ENCODE assay signal across 9 cellular contexts in the genomic region with DNA sequence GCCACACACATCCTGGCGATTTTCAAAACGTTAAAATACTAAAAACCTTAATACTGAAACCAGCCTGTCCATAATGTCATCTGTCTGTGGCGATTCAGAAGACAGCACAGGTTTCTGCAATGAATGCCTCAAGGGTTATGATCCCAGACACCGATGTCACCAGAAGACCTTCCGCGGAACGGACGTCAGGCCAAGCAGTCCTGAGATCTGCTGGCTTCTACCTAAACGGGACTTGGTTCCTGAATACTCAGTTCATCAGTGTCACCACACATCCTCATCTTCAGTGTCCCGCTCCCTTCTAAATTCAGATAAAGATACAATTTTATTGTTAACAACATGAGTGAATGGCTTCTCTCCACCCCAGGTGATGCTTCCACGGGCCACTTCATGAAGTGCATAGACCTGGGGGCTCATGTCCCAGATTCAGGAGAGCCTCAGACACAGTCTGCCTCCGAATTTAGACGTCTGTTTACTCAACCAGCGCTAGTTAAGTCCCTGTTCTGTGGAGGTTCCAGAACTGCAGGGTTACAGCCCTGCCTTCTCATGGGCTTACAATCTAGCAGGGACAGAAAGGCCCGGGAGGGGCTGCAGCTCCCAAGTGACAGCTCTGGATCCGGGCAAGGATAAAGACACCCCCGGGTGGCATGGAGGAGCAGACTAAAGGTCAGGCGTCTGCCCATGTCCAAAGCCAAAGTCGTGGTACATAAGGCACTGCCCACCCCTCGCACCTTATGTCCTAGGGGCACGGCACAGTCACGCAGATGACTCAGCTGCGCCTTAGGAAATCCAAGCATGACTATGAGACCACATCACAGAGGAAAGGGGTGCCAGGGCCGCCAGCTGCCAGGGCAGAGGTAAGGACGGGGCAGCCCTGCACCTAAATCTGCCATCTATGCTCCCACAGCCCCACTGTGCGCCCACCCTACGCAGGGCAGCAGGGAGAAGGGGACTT.
A peak's percentile ranks its signal among the peaks of the same experiment; 100 is the strongest.
DNase-seq lines count a peak whose midpoint lies in the region; ATAC-seq and TF ChIP-seq lines count a peak whose summit lies in the region.
"Had no signal": no experiment of that assay in that cellular context is flagged by ENCODE, and none has a peak within 500 bp of the region (broad histone marks: within the 10 kb centered on the region; RNA-seq: fewer than 3 reads in every experiment).

No MANE protein-coding gene starts in this region.

- H2AFZ ChIP-seq in SK-N-SH (ENCODE audit: low read depth) (no peak overlapping the region), fibroblast of lung (ENCODE audit: low read length) (no peak overlapping the region)

- H3K4me2 ChIP-seq in SK-N-SH (peak overlapping the region; percentile 81), fibroblast of lung (ENCODE audit: extremely low read depth, insufficient read depth, low read length) (peak overlapping the region; percentile 76)

- ATAC-seq in CD8-positive, alpha-beta T cell: no peak
- no peak for ATAC-seq in GM21447 (IDR thresholded peaks at IDR 0.05; ENCODE audit: unreplicated experiment)

- no peaks in the 10 kb centered on the region for H3K27me3 ChIP-seq in CD8-positive, alpha-beta T cell (ENCODE audit: insufficient read depth, low read length)
- H3K27me3 ChIP-seq in SK-N-SH (ENCODE audit: insufficient read depth): no peaks in the 10 kb centered on the region
- no peaks in the 10 kb centered on the region for H3K27me3 ChIP-seq in fibroblast of lung (ENCODE audit: control insufficient read depth, insufficient read depth, low read length)

- POLR2A ChIA-PET in CD8-positive, alpha-beta T cell (lab: Charles Lee): no interaction called here
- POLR2A ChIA-PET in SK-N-SH (lab: Yijun Ruan, JAX): no interaction called here

- no peaks in the 10 kb centered on the region for H3K9me3 Mint-ChIP-seq in CD8-positive, alpha-beta T cell
- H3K9me3 Mint-ChIP-seq in progenitor cell of endocrine pancreas (ENCODE audit: low read depth): no peaks in the 10 kb centered on the region
- H3K9me3 Mint-ChIP-seq: activated CD4-positive, alpha-beta memory T cell treated with anti-CD3 and anti-CD28 coated beads for 36 hours had no signal

- no peak for DNase-seq in CD8-positive, alpha-beta T cell
- DNase-seq in SK-N-SH (no peak), fibroblast of lung (ENCODE audit: low read depth in 2 of 2) (peak; percentile 81 to 90), progenitor cell of endocrine pancreas (ENCODE audit: low spot score, unreplicated experiment) (no peak), NCI-H146 treated with DMSO at 0.1 percent for 48 hours (lab: John Stamatoyannopoulos, UW; ENCODE audit: unreplicated experiment) (no peak)
- no peak for DNase-seq in activated CD4-positive, CD25-positive, alpha-beta regulatory T cell (lab: John Stamatoyannopoulos, UW)
- no peak for DNase-seq in activated CD4-positive, alpha-beta T cell treated with anti-CD3 and anti-CD28 coated beads, Interleukin-2, amount 50 U/mL, for 48 hours
- DNase-seq: activated CD4-positive, alpha-beta memory T cell treated with anti-CD3 and anti-CD28 coated beads for 36 hours had no signal

- H4K20me1 ChIP-seq in SK-N-SH (ENCODE audit: insufficient read depth): peaks cover 30% of the 10 kb centered on the region
- no peaks in the 10 kb centered on the region for H4K20me1 ChIP-seq in fibroblast of lung (ENCODE audit: control insufficient read depth, extremely low read depth, insufficient read depth, low read length)

- H3K4me3 ChIP-seq in CD8-positive, alpha-beta T cell (ENCODE audit: low read depth, low read length): no peak overlapping the region
- H3K4me3 ChIP-seq in SK-N-SH (ENCODE audit: low read depth in 2 of 2, low read length in 1 of 2): peak overlapping the region; percentile 20 to 59; a peak in 3 of 4 replicates
- H3K4me3 ChIP-seq in fibroblast of lung (replicated peaks in 1 of 4; ENCODE audit: control extremely low read depth in 1 of 4, insufficient read depth in 1 of 4, low read depth in 3 of 4, low read length in 4 of 4): peak overlapping the region in 2 of 4 experiments; percentile 6 to 52

- no peak overlapping the region for H3K4me3 Mint-ChIP-seq in CD8-positive, alpha-beta T cell
- no peak overlapping the region for H3K4me3 Mint-ChIP-seq in progenitor cell of endocrine pancreas (ENCODE audit: low read depth)
- H3K4me3 Mint-ChIP-seq: activated CD4-positive, alpha-beta memory T cell treated with anti-CD3 and anti-CD28 coated beads for 36 hours had no signal

- CTCF ChIA-PET in CD8-positive, alpha-beta T cell (lab: Charles Lee): no interaction called here
- CTCF ChIA-PET in SK-N-SH (lab: Yijun Ruan, JAX): no interaction called here

- H3F3A ChIP-seq in SK-N-SH (replicated peaks; ENCODE audit: insufficient read depth): peaks cover 33% of the 10 kb centered on the region

- peaks cover 63% of the 10 kb centered on the region for H3K36me3 Mint-ChIP-seq in CD8-positive, alpha-beta T cell
- peaks cover 16% of the 10 kb centered on the region for H3K36me3 Mint-ChIP-seq in progenitor cell of endocrine pancreas (ENCODE audit: insufficient read depth)

- no peaks in the 10 kb centered on the region for H3K27me3 Mint-ChIP-seq in CD8-positive, alpha-beta T cell (ENCODE audit: low read depth)
- no peaks in the 10 kb centered on the region for H3K27me3 Mint-ChIP-seq in progenitor cell of endocrine pancreas
- H3K27me3 Mint-ChIP-seq: activated CD4-positive, alpha-beta memory T cell treated with anti-CD3 and anti-CD28 coated beads for 36 hours had no signal

- H3K79me2 ChIP-seq in SK-N-SH (ENCODE audit: insufficient read depth) (peaks cover 90% of the 10 kb centered on the region), fibroblast of lung (ENCODE audit: control insufficient read depth, insufficient read depth, low read length) (peaks cover 60% of the 10 kb centered on the region)

- TF ChIP-seq RAD21 in SK-N-SH (IDR thresholded peaks at IDR 0.05; ENCODE audit: low read length): no peak

- H3K27ac ChIP-seq in CD8-positive, alpha-beta T cell (ENCODE audit: low read depth, low read length): no peak overlapping the region
- H3K27ac ChIP-seq in SK-N-SH (ENCODE audit: low read depth in 2 of 2, low read length in 1 of 2) (peak overlapping the region; percentile 77 to 99), fibroblast of lung (ENCODE audit: insufficient read depth, low read length) (peak overlapping the region; percentile 95)

- WGBS in SK-N-SH (ENCODE audit: low lambda C conversion rate): 64% methylated on average over 23 of the region's 27 CpGs

- no peaks in the 10 kb centered on the region for H3K9me3 ChIP-seq in CD8-positive, alpha-beta T cell (ENCODE audit: low read length)
- H3K9me3 ChIP-seq in SK-N-SH: no peaks in the 10 kb centered on the region
- H3K9me3 ChIP-seq in fibroblast of lung (ENCODE audit: control insufficient read depth, insufficient read depth, low read depth, low read length): no peaks in the 10 kb centered on the region

- intact Hi-C loops in CD8-positive, alpha-beta T cell (cut with DNase I, micrococcal nuclease): no loop called here

- no peaks in the 10 kb centered on the region for H3K9me2 ChIP-seq in SK-N-SH

- H3K9ac ChIP-seq in SK-N-SH (peak overlapping the region; percentile 75), fibroblast of lung (ENCODE audit: insufficient read depth, low read length) (peak overlapping the region; percentile 35)

- no peaks in the 10 kb centered on the region for H3K4me1 ChIP-seq in CD8-positive, alpha-beta T cell (ENCODE audit: insufficient read depth, low read length)
- H3K4me1 ChIP-seq in SK-N-SH (ENCODE audit: control insufficient read depth in 1 of 2, insufficient read depth in 2 of 2, low read depth in 1 of 2, low read length in 1 of 2) (peaks cover 14 to 15% of the 10 kb centered on the region in 2 experiments; a peak in 3 of 4 replicates), fibroblast of lung (ENCODE audit: control insufficient read depth, extremely low read depth, insufficient read depth, low read length) (peaks cover 19% of the 10 kb centered on the region)

- H3K27ac Mint-ChIP-seq in CD8-positive, alpha-beta T cell: peak overlapping the region; percentile 70
- peak overlapping the region; percentile 62 for H3K27ac Mint-ChIP-seq in progenitor cell of endocrine pancreas
- H3K27ac Mint-ChIP-seq: activated CD4-positive, alpha-beta memory T cell treated with anti-CD3 and anti-CD28 coated beads for 36 hours had no signal

- no peak for TF ChIP-seq EP300 in SK-N-SH (IDR thresholded peaks at IDR 0.05; ENCODE audit: borderline replicate concordance in 1 of 2, low read depth in 1 of 2, low read length in 1 of 2)

- peaks cover 15% of the 10 kb centered on the region for H3K36me3 ChIP-seq in CD8-positive, alpha-beta T cell (ENCODE audit: insufficient read depth, low read length)
- H3K36me3 ChIP-seq in SK-N-SH (replicated peaks in 1 of 2; ENCODE audit: control insufficient read depth in 1 of 2, insufficient read depth in 2 of 2, low read length in 1 of 2) (peaks cover 10 to 34% of the 10 kb centered on the region in 2 experiments), fibroblast of lung (ENCODE audit: control insufficient read depth, insufficient read depth, low read length) (peaks cover 17% of the 10 kb centered on the region)

- TF ChIP-seq CTCF in CD8-positive, alpha-beta T cell (IDR thresholded peaks at IDR 0.05): no peak
- TF ChIP-seq CTCF in SK-N-SH (IDR thresholded peaks at IDR 0.05): no peak
- no peak for TF ChIP-seq CTCF in fibroblast of lung (conservative IDR thresholded peaks at IDR 0.05 in 1 of 2, IDR thresholded peaks at IDR 0.05 in 1 of 2; ENCODE audit: low read depth in 1 of 2, low read length in 2 of 2)
- TF ChIP-seq CTCF in progenitor cell of endocrine pancreas (IDR thresholded peaks at IDR 0.05; ENCODE audit: unreplicated experiment): no peak

- H3K4me1 Mint-ChIP-seq in CD8-positive, alpha-beta T cell (ENCODE audit: low read depth): peaks cover 5% of the 10 kb centered on the region
- H3K4me1 Mint-ChIP-seq in progenitor cell of endocrine pancreas (ENCODE audit: low read depth): peaks cover 3% of the 10 kb centered on the region

TF ChIP-seq in SK-N-SH, 30 proteins besides CTCF, POLR2A, EP300 and RAD21 (continues in another document):
- 0 out of 2 replicates have a peak, but pooled peaks have one; percentile 6 for TF ChIP-seq TEAD4 (IDR thresholded peaks at IDR 0.05; ENCODE audit: borderline replicate concordance, insufficient read depth)
- TF ChIP-seq SMC3 (IDR thresholded peaks at IDR 0.05; ENCODE audit: low read depth, low read length): no peak
- peak; percentile 74 for TF ChIP-seq JUND (IDR thresholded peaks at IDR 0.05)
- TF ChIP-seq FOXM1 (IDR thresholded peaks at IDR 0.05; ENCODE audit: low read depth): no peak
- TF ChIP-seq TCF12 (IDR thresholded peaks at IDR 0.05): peak; percentile 57; the same call in 1 of the 2 replicates
- no peak for TF ChIP-seq SIN3A (IDR thresholded peaks at IDR 0.05; ENCODE audit: borderline replicate concordance, low read depth, low read length)
- TF ChIP-seq, protein P1, sequence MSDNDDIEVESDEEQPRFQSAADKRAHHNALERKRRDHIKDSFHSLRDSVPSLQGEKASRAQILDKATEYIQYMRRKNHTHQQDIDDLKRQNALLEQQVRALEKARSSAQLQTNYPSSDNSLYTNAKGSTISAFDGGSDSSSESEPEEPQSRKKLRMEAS (IDR thresholded peaks at IDR 0.05; ENCODE audit: low read depth): peak; percentile 33; the same call in 1 of the 2 replicates
- peak; percentile 55; the same call in 1 of the 2 replicates for TF ChIP-seq RXRA (IDR thresholded peaks at IDR 0.05; ENCODE audit: borderline replicate concordance, low read depth)
- 0 out of 2 replicates have a peak, but pooled peaks have one; percentile 48 for TF ChIP-seq NFIC (IDR thresholded peaks at IDR 0.05; ENCODE audit: borderline replicate concordance)

Comparison
In these comparisons a context has a peak if more than half of its experiments do, and no peak if none do; other contexts are left out.
1. DNase-seq: peak in fibroblast of lung (2 of 2); none in CD8-positive, alpha-beta T cell (0 of 7), SK-N-SH (single experiment), progenitor cell of endocrine pancreas (single experiment), activated CD4-positive, CD25-positive, alpha-beta regulatory T cell (0 of 4), NCI-H146 treated with DMSO at 0.1 percent for 48 hours (single experiment) and activated CD4-positive, alpha-beta T cell treated with anti-CD3 and anti-CD28 coated beads, Interleukin-2, amount 50 U/mL, for 48 hours (0 of 2).